Comparison of ENCODE assay signal across 1 cellular context in the genomic region with DNA sequence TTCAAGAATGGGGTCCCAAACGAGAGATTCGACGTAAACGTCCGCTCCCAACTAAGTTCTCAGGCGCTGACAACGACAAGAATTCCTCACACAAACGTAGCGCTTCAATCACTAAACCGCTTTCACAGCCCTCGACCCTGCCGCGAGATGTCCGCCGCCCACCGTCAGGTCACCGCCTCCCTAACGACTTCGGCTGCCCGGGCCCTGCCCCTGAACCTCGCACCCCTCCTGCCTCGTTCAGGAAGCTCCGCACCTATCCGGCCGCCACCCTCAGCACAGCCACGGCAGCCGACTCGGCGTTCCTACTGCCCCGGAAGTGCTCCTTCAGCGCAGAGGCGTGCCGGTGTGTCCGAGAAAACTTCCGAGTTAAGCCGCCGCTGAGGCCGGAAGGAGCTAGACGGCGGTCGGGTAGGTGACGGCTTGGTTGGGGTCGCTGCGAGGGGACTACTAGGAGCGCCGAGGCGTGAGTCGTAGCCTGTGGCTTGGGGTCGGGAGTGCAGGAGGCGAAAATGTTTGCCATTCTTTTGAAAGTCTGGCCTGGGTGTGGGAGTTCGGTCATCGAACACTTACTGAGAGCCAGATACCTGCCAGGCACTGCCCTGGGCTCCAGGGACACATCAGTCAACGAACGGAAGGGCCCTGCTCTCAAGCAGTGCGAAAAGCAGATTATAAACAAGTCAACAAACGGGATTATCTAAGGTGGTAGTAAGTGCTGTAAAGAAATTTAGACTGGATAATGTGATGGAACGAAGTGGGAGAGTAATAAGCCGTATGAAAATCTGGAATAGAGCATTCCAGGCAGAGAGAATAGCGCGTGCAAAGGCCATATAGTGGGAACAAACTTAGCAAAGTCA.
TF ChIP-seq lines count a peak whose summit lies in the region.

A gene (minus strand): TSS at position 307 of the 854 bp plus-strand sequence. CDS start 3,957 bp downstream, outside the sequence.
A gene (plus strand): TSS at position 364 of the 854 bp plus-strand sequence. CDS start 10,756 bp downstream, outside the sequence.

TF ChIP-seq in HEK293, 187 proteins besides CTCF, POLR2A, EP300 and RAD21 (continued from another document and continues in another):
- TF ChIP-seq, protein P1, sequence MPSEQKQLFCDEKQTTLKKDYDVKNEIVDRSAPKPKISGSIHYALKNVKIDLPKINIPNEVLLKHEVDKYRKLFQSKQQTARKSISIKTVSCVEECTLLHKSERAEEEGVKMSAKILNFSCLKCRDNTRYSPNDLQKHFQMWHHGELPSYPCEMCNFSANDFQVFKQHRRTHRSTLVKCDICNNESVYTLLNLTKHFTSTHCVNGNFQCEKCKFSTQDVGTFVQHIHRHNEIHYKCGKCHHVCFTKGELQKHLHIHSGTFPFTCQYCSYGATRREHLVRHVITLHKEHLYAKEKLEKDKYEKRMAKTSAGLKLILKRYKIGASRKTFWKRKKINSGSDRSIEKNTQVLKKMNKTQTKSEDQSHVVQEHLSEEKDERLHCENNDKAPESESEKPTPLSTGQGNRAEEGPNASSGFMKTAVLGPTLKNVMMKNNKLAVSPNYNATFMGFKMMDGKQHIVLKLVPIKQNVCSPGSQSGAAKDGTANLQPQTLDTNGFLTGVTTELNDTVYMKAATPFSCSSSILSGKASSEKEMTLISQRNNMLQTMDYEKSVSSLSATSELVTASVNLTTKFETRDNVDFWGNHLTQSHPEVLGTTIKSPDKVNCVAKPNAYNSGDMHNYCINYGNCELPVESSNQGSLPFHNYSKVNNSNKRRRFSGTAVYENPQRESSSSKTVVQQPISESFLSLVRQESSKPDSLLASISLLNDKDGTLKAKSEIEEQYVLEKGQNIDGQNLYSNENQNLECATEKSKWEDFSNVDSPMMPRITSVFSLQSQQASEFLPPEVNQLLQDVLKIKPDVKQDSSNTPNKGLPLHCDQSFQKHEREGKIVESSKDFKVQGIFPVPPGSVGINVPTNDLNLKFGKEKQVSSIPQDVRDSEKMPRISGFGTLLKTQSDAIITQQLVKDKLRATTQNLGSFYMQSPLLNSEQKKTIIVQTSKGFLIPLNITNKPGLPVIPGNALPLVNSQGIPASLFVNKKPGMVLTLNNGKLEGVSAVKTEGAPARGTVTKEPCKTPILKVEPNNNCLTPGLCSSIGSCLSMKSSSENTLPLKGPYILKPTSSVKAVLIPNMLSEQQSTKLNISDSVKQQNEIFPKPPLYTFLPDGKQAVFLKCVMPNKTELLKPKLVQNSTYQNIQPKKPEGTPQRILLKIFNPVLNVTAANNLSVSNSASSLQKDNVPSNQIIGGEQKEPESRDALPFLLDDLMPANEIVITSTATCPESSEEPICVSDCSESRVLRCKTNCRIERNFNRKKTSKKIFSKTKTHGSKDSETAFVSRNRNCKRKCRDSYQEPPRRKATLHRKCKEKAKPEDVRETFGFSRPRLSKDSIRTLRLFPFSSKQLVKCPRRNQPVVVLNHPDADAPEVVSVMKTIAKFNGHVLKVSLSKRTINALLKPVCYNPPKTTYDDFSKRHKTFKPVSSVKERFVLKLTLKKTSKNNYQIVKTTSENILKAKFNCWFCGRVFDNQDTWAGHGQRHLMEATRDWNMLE (tag by site-specific recombination; conservative IDR thresholded peaks at IDR 0.05; ENCODE audit: low read depth): peak; percentile 100
- TF ChIP-seq KLF10 (tag by site-specific recombination; IDR thresholded peaks at IDR 0.05) (peak; percentile 63; the same call in 1 of the 2 replicates), ZNF660 (tag by site-specific recombination; IDR thresholded peaks at IDR 0.05) (no peak), ZBTB17 (tag by site-specific recombination; IDR thresholded peaks at IDR 0.05) (peak; percentile 100), ZNF585B (tag by site-specific recombination; IDR thresholded peaks at IDR 0.05) (no peak), MYNN (tag by site-specific recombination; IDR thresholded peaks at IDR 0.05; ENCODE audit: borderline replicate concordance) (0 out of 2 replicates have a peak, but pooled peaks have one; percentile 42), ZNF157 (tag by site-specific recombination; IDR thresholded peaks at IDR 0.05) (no peak), SP7 (tag by site-specific recombination; IDR thresholded peaks at IDR 0.05) (peak; percentile 67), HOXD13 (CRISPR knock-in tag; IDR thresholded peaks at IDR 0.05; ENCODE audit: borderline replicate concordance) (no peak), BCL11B (tag by site-specific recombination; IDR thresholded peaks at IDR 0.05; ENCODE audit: low read depth) (no peak), ZNF175 (tag by site-specific recombination; IDR thresholded peaks at IDR 0.05) (no peak), SCRT1 (tag by site-specific recombination; IDR thresholded peaks at IDR 0.05; ENCODE audit: borderline replicate concordance) (no peak), ZSCAN16 (tag by site-specific recombination; IDR thresholded peaks at IDR 0.05) (no peak), ZNF335 (tag by site-specific recombination; conservative IDR thresholded peaks at IDR 0.05) (peak; percentile 98), ZBTB21 (tag by site-specific recombination; IDR thresholded peaks at IDR 0.05) (peak; percentile 17; the same call in 1 of the 2 replicates), KLF1 (tag by site-specific recombination; IDR thresholded peaks at IDR 0.05) (peak; percentile 75), SP3 (tag by site-specific recombination; IDR thresholded peaks at IDR 0.05) (peak; percentile 91), ZNF23 (tag by site-specific recombination; IDR thresholded peaks at IDR 0.05; ENCODE audit: borderline replicate concordance) (no peak), GLIS1 (tag by site-specific recombination; IDR thresholded peaks at IDR 0.05) (peak; percentile 12; the same call in 1 of the 2 replicates), GLI4 (tag by site-specific recombination; IDR thresholded peaks at IDR 0.05) (0 out of 2 replicates have a peak, but pooled peaks have one; percentile 33), ZNF830 (tag by site-specific recombination; IDR thresholded peaks at IDR 0.05; ENCODE audit: low read depth) (no peak), ZNF404 (tag by site-specific recombination; IDR thresholded peaks at IDR 0.05) (no peak), ZFP37 (tag by site-specific recombination; IDR thresholded peaks at IDR 0.05) (peak; percentile 84), FEZF1 (tag by site-specific recombination; IDR thresholded peaks at IDR 0.05) (no peak), SCRT2 (tag by site-specific recombination; IDR thresholded peaks at IDR 0.05) (no peak), YY1 (tag by site-specific recombination; IDR thresholded peaks at IDR 0.05) (no peak; the same call in 1 of the 2 replicates), GLIS2 (tag by site-specific recombination; IDR thresholded peaks at IDR 0.05) (peak; percentile 27; the same call in 1 of the 2 replicates), ZNF677 (tag by site-specific recombination; IDR thresholded peaks at IDR 0.05) (no peak), ZNF623 (tag by site-specific recombination; IDR thresholded peaks at IDR 0.05) (no peak), ZNF155 (tag by site-specific recombination; IDR thresholded peaks at IDR 0.05) (no peak), ZSCAN30 (tag by site-specific recombination; IDR thresholded peaks at IDR 0.05) (peak; percentile 57; the same call in 1 of the 2 replicates), TCF7L2 (IDR thresholded peaks at IDR 0.05; ENCODE audit: borderline replicate concordance, low read depth, low read length) (no peak), ZNF529 (tag by site-specific recombination; IDR thresholded peaks at IDR 0.05; ENCODE audit: insufficient replicate concordance) (no peak), KLF8 (tag by site-specific recombination; IDR thresholded peaks at IDR 0.05) (peak; percentile 86), ZNF2 (tag by site-specific recombination; IDR thresholded peaks at IDR 0.05) (peak; percentile 77; the same call in 1 of the 2 replicates)
- TF ChIP-seq, protein P2, sequence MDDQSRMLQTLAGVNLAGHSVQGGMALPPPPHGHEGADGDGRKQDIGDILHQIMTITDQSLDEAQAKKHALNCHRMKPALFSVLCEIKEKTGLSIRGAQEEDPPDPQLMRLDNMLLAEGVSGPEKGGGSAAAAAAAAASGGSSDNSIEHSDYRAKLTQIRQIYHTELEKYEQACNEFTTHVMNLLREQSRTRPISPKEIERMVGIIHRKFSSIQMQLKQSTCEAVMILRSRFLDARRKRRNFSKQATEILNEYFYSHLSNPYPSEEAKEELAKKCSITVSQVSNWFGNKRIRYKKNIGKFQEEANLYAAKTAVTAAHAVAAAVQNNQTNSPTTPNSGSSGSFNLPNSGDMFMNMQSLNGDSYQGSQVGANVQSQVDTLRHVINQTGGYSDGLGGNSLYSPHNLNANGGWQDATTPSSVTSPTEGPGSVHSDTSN (CRISPR knock-in tag; IDR thresholded peaks at IDR 0.05): peak; percentile 78
- TF ChIP-seq, protein P3, sequence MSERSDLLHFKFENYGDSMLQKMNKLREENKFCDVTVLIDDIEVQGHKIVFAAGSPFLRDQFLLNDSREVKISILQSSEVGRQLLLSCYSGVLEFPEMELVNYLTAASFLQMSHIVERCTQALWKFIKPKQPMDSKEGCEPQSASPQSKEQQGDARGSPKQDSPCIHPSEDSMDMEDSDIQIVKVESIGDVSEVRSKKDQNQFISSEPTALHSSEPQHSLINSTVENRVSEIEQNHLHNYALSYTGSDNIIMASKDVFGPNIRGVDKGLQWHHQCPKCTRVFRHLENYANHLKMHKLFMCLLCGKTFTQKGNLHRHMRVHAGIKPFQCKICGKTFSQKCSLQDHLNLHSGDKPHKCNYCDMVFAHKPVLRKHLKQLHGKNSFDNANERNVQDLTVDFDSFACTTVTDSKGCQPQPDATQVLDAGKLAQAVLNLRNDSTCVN (tag by site-specific recombination; optimal IDR thresholded peaks at IDR 0.05): peak; percentile 55
- TF ChIP-seq, protein P4, sequence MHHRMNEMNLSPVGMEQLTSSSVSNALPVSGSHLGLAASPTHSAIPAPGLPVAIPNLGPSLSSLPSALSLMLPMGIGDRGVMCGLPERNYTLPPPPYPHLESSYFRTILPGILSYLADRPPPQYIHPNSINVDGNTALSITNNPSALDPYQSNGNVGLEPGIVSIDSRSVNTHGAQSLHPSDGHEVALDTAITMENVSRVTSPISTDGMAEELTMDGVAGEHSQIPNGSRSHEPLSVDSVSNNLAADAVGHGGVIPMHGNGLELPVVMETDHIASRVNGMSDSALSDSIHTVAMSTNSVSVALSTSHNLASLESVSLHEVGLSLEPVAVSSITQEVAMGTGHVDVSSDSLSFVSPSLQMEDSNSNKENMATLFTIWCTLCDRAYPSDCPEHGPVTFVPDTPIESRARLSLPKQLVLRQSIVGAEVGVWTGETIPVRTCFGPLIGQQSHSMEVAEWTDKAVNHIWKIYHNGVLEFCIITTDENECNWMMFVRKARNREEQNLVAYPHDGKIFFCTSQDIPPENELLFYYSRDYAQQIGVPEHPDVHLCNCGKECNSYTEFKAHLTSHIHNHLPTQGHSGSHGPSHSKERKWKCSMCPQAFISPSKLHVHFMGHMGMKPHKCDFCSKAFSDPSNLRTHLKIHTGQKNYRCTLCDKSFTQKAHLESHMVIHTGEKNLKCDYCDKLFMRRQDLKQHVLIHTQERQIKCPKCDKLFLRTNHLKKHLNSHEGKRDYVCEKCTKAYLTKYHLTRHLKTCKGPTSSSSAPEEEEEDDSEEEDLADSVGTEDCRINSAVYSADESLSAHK (tag by site-specific recombination; IDR thresholded peaks at IDR 0.05): no peak
- TF ChIP-seq, protein P5, sequence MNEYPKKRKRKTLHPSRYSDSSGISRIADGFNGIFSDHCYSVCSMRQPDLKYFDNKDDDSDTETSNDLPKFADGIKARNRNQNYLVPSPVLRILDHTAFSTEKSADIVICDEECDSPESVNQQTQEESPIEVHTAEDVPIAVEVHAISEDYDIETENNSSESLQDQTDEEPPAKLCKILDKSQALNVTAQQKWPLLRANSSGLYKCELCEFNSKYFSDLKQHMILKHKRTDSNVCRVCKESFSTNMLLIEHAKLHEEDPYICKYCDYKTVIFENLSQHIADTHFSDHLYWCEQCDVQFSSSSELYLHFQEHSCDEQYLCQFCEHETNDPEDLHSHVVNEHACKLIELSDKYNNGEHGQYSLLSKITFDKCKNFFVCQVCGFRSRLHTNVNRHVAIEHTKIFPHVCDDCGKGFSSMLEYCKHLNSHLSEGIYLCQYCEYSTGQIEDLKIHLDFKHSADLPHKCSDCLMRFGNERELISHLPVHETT (tag by site-specific recombination; IDR thresholded peaks at IDR 0.05): peak; percentile 69
- TF ChIP-seq, protein P6, sequence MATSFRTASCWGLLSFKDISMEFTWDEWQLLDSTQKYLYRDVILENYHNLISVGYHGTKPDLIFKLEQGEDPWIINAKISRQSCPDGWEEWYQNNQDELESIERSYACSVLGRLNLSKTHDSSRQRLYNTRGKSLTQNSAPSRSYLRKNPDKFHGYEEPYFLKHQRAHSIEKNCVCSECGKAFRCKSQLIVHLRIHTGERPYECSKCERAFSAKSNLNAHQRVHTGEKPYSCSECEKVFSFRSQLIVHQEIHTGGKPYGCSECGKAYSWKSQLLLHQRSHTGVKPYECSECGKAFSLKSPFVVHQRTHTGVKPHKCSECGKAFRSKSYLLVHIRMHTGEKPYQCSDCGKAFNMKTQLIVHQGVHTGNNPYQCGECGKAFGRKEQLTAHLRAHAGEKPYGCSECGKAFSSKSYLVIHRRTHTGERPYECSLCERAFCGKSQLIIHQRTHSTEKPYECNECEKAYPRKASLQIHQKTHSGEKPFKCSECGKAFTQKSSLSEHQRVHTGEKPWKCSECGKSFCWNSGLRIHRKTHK (tag by site-specific recombination; IDR thresholded peaks at IDR 0.05): no peak
- TF ChIP-seq, protein P7, sequence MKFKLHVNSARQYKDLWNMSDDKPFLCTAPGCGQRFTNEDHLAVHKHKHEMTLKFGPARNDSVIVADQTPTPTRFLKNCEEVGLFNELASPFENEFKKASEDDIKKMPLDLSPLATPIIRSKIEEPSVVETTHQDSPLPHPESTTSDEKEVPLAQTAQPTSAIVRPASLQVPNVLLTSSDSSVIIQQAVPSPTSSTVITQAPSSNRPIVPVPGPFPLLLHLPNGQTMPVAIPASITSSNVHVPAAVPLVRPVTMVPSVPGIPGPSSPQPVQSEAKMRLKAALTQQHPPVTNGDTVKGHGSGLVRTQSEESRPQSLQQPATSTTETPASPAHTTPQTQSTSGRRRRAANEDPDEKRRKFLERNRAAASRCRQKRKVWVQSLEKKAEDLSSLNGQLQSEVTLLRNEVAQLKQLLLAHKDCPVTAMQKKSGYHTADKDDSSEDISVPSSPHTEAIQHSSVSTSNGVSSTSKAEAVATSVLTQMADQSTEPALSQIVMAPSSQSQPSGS (tag by site-specific recombination; IDR thresholded peaks at IDR 0.05; ENCODE audit: low read depth): no peak
- TF ChIP-seq, protein P8, sequence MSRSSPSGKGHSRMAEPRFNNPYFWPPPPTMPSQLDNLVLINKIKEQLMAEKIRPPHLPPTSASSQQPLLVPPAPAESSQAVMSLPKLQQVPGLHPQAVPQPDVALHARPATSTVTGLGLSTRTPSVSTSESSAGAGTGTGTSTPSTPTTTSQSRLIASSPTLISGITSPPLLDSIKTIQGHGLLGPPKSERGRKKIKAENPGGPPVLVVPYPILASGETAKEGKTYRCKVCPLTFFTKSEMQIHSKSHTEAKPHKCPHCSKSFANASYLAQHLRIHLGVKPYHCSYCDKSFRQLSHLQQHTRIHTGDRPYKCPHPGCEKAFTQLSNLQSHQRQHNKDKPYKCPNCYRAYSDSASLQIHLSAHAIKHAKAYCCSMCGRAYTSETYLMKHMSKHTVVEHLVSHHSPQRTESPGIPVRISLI (tag by site-specific recombination; IDR thresholded peaks at IDR 0.05): no peak
- TF ChIP-seq, protein P9, sequence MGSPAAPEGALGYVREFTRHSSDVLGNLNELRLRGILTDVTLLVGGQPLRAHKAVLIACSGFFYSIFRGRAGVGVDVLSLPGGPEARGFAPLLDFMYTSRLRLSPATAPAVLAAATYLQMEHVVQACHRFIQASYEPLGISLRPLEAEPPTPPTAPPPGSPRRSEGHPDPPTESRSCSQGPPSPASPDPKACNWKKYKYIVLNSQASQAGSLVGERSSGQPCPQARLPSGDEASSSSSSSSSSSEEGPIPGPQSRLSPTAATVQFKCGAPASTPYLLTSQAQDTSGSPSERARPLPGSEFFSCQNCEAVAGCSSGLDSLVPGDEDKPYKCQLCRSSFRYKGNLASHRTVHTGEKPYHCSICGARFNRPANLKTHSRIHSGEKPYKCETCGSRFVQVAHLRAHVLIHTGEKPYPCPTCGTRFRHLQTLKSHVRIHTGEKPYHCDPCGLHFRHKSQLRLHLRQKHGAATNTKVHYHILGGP (tag by site-specific recombination; IDR thresholded peaks at IDR 0.05): no peak
